Comparison of ENCODE assay signal across 8 cellular contexts in genomic region chr17:2029911-2030778, GRCh38. TPM values are rescaled to one million over a fixed set of nuclear protein-coding genes. Genes with fewer than 3 reads are reported as not detected.
DNase-seq lines count a peak whose midpoint lies in the region; ATAC-seq and TF ChIP-seq lines count a peak whose summit lies in the region.

TSS of gene DPH1 (plus strand) at chr17:2030153. CDS start at chr17:2030170, 17 bp downstream.

- intact Hi-C loops in stomach (cut with DNase I; ENCODE audit: low total_unique reads) = loop anchor here (5.0 kb wide), 1 partner anchor 123 kb away; no protein-coding TSS in a partner anchor

- WGBS in stomach, 5 donors = 0 to 2% (median 1%) methylated on average over 18 to 59 of the region's 59 CpGs

- peak within 1 kb of the TSS; percentile 88 for H2AFZ ChIP-seq in Loucy (ENCODE audit: low read length)

- TF ChIP-seq CTCF in Loucy (conservative IDR thresholded peaks at IDR 0.05; ENCODE audit: low read length) (no peak), nephron progenitor cell (IDR thresholded peaks at IDR 0.05) (no peak), stomach (IDR thresholded peaks at IDR 0.05) (peak in 1 of 7 experiments; percentile 18)

- H3K4me3 Mint-ChIP-seq in nephron progenitor cell = peak within 1 kb of the TSS; percentile 96

- no peaks in the 10 kb centered on the region for H3K9me2 ChIP-seq in Loucy (replicated peaks; ENCODE audit: low read depth, low read length)

- H3K27me3 ChIP-seq in Loucy (ENCODE audit: insufficient read depth, low read length, poor library complexity, severe bottlenecking) (peaks cover 7% of the 10 kb centered on the region), stomach (peaks cover 0 to 45% (median 24%) of the 10 kb centered on the region in 3 donors)

- H3K4me1 ChIP-seq in Loucy (ENCODE audit: insufficient read depth, low read length, poor library complexity, severe bottlenecking) (peaks cover 10% of the 10 kb centered on the region), stomach (peaks cover 27 to 56% (median 49%) of the 10 kb centered on the region in 4 donors)

- H3K9ac ChIP-seq in Loucy (ENCODE audit: low read depth, low read length, poor library complexity, severe bottlenecking) = peak within 1 kb of the TSS; percentile 68

- H3K36me3 Mint-ChIP-seq in nephron progenitor cell (ENCODE audit: low read depth) = no peaks in the 10 kb centered on the region

- DNase-seq in DMS153 (lab: John Stamatoyannopoulos, UW) = peak; percentile 66
- DNase-seq in activated effector memory CD4-positive, alpha-beta T cell treated with anti-CD3 and anti-CD28 coated beads, Interleukin-2, amount 50 U/mL, for 16 hours = peak; percentile 96
- DNase-seq in fibroblast of the conjunctiva (ENCODE audit: low read depth) = peak; percentile 69
- peak; percentile 91 for DNase-seq in nephron progenitor cell
- DNase-seq in stomach = peak; percentile 88

- ATAC-seq in GM21737 (IDR thresholded peaks at IDR 0.05; ENCODE audit: unreplicated experiment) = peak; percentile 70

- no peaks in the 10 kb centered on the region for H3K79me2 ChIP-seq in Loucy (ENCODE audit: insufficient read depth, low read length)

- H3K4me1 Mint-ChIP-seq in nephron progenitor cell = peaks cover 50% of the 10 kb centered on the region

- H3F3A ChIP-seq in Loucy (ENCODE audit: low read depth) = no peaks in the 10 kb centered on the region

- H3K4me3 ChIP-seq in Loucy (ENCODE audit: low read length, poor library complexity, severe bottlenecking) = peak within 1 kb of the TSS; percentile 88
- peak within 1 kb of the TSS; percentile 94 to 100 (median 100) for H3K4me3 ChIP-seq in stomach

- H3K9me3 Mint-ChIP-seq in nephron progenitor cell = peaks cover 4% of the 10 kb centered on the region

- H3K27me3 Mint-ChIP-seq in nephron progenitor cell (ENCODE audit: low read depth, poor library complexity) = peaks cover 52% of the 10 kb centered on the region

- no peak within 1 kb of the TSS for H3K27ac Mint-ChIP-seq in nephron progenitor cell

- H3K9me3 ChIP-seq in Loucy (ENCODE audit: insufficient read depth, low read depth, low read length) (no peaks in the 10 kb centered on the region), stomach (no peaks in the 10 kb centered on the region)

- TF ChIP-seq POLR2A in Raji (IDR thresholded peaks at IDR 0.05; ENCODE audit: insufficient read depth, low read depth, low read length) (peak; percentile 71), stomach (IDR thresholded peaks at IDR 0.05) (no peak)

- H3K36me3 ChIP-seq in Loucy (ENCODE audit: insufficient read depth, low read length) (no peaks in the 10 kb centered on the region), stomach (peaks cover 0 to 15% (median 14%) of the 10 kb centered on the region in 4 donors)

- peak within 1 kb of the TSS; percentile 82 for H3K4me2 ChIP-seq in Loucy (ENCODE audit: low read depth, low read length, poor library complexity, severe bottlenecking)

- peak within 1 kb of the TSS; percentile 32 to 83 (median 79) for H3K27ac ChIP-seq in stomach

- no peak for TF ChIP-seq EP300 in stomach (IDR thresholded peaks at IDR 0.05)

- H4K20me1 ChIP-seq in Loucy (ENCODE audit: insufficient read depth, low read length, poor library complexity, severe bottlenecking) = no peaks in the 10 kb centered on the region

RNA-seq across cellular contexts. Expression of gene DPH1, which starts in this region (rescaled TPM):
- total RNA-seq in stomach = 100 to 1,000 TPM in 2 of 5 donors, 10 to 100 TPM in 3; 26.1 to 188 (median 95.0) TPM
- polyA plus RNA-seq in stomach = 10 to 100 TPM; 11.6 to 27.9 (median 17.7) TPM

Comparison
In these comparisons a context has a peak if more than half of its experiments do, and no peak if none do; other contexts are left out.
1. Peak in every context shown above with its lines: DNase-seq, ATAC-seq, H3K4me3 ChIP-seq and H3K27ac ChIP-seq.